ENCODE assay signal across 19 cellular contexts in genomic region chr2:182391443-182391842, GRCh38. TPM values are rescaled to one million over a fixed set of nuclear protein-coding genes. Genes with fewer than 3 reads are reported as not detected.
DNase-seq lines count a peak whose midpoint lies in the region; ATAC-seq and TF ChIP-seq lines count a peak whose summit lies in the region.
"Had no signal": no experiment of that assay in that cellular context is flagged by ENCODE, and none has a peak within 500 bp of the region (broad histone marks: within the 10 kb centered on the region; RNA-seq: fewer than 3 reads in every experiment).

No MANE protein-coding gene starts in this region.

- no peak for TF ChIP-seq EP300 in ovary (IDR thresholded peaks at IDR 0.05)

- ATAC-seq in HG03196 (IDR thresholded peaks at IDR 0.05; ENCODE audit: unreplicated experiment): no peak
- ATAC-seq: GM23338, HCT116 had no signal

- no peaks in the 10 kb centered on the region for H3K9me3 ChIP-seq in adipocyte (ENCODE audit: control insufficient read depth, low read length)
- H3K9me3 ChIP-seq in ovary: no peaks in the 10 kb centered on the region
- no peaks in the 10 kb centered on the region for H3K9me3 ChIP-seq in WERI-Rb-1 (ENCODE audit: severe bottlenecking)

- 47 to 89% (median 50%) methylated on average over 2 of the region's 2 CpGs for WGBS in ovary, 3 donors

- no peak overlapping the region for H3K9ac ChIP-seq in adipocyte (ENCODE audit: low read length)

- H3K4me1 ChIP-seq in adipocyte (ENCODE audit: control insufficient read depth, insufficient read depth, low read length) (peaks cover 27% of the 10 kb centered on the region), ovary (ENCODE audit: insufficient read depth) (no peaks in the 10 kb centered on the region)

- intact Hi-C loops in ovary (cut with DNase I): no loop called here

- H3K27ac ChIP-seq in ovary (no peak overlapping the region), WERI-Rb-1 (no peak overlapping the region)

- no peak for TF ChIP-seq POLR2A in ovary (IDR thresholded peaks at IDR 0.05)

- H3K27me3 ChIP-seq in adipocyte (replicated peaks; ENCODE audit: control insufficient read depth, insufficient read depth, low read length) (no peaks in the 10 kb centered on the region), ovary (no peaks in the 10 kb centered on the region), WERI-Rb-1 (ENCODE audit: insufficient read depth, low read depth, severe bottlenecking) (no peaks in the 10 kb centered on the region)

- DNase-seq in HK-2 (ENCODE audit: unreplicated experiment) (peak; percentile 10), adipocyte (ENCODE audit: low read depth) (no peak), kidney tubule cell (ENCODE audit: low spot score) (peak; percentile 74), ovary (no peak), WERI-Rb-1 (no peak)
- DNase-seq: C1 segment of cervical spinal cord; Calu3; CD4-positive, alpha-beta memory T cell; COR-L47; DMS53; DMS79 treated with DMSO at 0.1 percent for 48 hours; GF-D8; H9; HFFc6 had no signal

- no peaks in the 10 kb centered on the region for H3K36me3 ChIP-seq in adipocyte (ENCODE audit: control insufficient read depth, insufficient read depth, low read length, severe bottlenecking)
- no peaks in the 10 kb centered on the region for H3K36me3 ChIP-seq in ovary
- no peaks in the 10 kb centered on the region for H3K36me3 ChIP-seq in WERI-Rb-1

- TF ChIP-seq CTCF in ovary (IDR thresholded peaks at IDR 0.05): no peak
- no peak for TF ChIP-seq CTCF in WERI-Rb-1 (IDR thresholded peaks at IDR 0.05; ENCODE audit: low read depth, low read length)

- H3K4me3 ChIP-seq in adipocyte (ENCODE audit: low read length) (peak overlapping the region; percentile 13), ovary (no peak overlapping the region), WERI-Rb-1 (ENCODE audit: low read depth, low read length) (no peak overlapping the region)
- H3K4me3 ChIP-seq: GM23338 had no signal

RNA-seq across cellular contexts. Expression of gene PDE1A, which starts 35.4 kb away (rescaled TPM):
- total RNA-seq in ovary: 10 to 100 TPM in 2 of 7 donors, 1 to 10 TPM in 5; 2.9 to 11.4 (median 8.4) TPM
- polyA plus RNA-seq in ovary: 10 to 100 TPM in 1 of 2 donors, 1 to 10 TPM in 1; 4.4 to 17.8 TPM
- total RNA-seq: A172; CD4-positive, alpha-beta memory T cell; Daoy had no signal
- polyA plus RNA-seq: CD4-positive, alpha-beta memory T cell had no signal

Comparison
In these comparisons a context has a peak if more than half of its experiments do, and no peak if none do; other contexts are left out.
1. DNase-seq: peak in HK-2 (single experiment) and kidney tubule cell (single experiment); none in adipocyte (single experiment), ovary (0 of 5) and WERI-Rb-1 (single experiment).